ENCODE assay signal across 1 cellular context in the genomic region with DNA sequence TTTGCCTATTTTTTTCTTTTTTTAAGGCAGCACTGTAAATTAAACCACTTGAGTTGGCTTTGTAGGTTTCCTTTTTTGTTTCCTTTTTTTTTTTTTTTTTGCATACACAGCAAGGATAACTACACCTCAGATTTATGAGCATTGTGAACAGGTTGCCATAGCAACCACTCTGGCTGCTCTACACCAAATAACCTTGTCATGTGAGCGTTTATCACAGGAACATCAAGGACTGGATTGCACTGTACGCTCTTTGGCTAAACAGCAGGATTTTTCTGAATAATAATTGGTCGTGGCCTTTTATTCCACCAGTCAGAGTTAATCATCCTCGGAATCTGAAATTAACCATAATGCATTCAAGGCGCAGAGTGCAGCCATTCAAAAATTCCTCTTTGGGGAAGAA.
A peak's percentile ranks its signal among the peaks of the same experiment; 100 is the strongest.
TF ChIP-seq lines count a peak whose summit lies in the region.

No MANE protein-coding gene starts in this region.

TF ChIP-seq in HEK293, 187 proteins besides CTCF, POLR2A, EP300 and RAD21 (continued from another document):
- TF ChIP-seq, protein P1, sequence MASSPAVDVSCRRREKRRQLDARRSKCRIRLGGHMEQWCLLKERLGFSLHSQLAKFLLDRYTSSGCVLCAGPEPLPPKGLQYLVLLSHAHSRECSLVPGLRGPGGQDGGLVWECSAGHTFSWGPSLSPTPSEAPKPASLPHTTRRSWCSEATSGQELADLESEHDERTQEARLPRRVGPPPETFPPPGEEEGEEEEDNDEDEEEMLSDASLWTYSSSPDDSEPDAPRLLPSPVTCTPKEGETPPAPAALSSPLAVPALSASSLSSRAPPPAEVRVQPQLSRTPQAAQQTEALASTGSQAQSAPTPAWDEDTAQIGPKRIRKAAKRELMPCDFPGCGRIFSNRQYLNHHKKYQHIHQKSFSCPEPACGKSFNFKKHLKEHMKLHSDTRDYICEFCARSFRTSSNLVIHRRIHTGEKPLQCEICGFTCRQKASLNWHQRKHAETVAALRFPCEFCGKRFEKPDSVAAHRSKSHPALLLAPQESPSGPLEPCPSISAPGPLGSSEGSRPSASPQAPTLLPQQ (tag by site-specific recombination; IDR thresholded peaks at IDR 0.05): peak; percentile 78
